1 cellular context compared by ENCODE assay signal in the genomic region with DNA sequence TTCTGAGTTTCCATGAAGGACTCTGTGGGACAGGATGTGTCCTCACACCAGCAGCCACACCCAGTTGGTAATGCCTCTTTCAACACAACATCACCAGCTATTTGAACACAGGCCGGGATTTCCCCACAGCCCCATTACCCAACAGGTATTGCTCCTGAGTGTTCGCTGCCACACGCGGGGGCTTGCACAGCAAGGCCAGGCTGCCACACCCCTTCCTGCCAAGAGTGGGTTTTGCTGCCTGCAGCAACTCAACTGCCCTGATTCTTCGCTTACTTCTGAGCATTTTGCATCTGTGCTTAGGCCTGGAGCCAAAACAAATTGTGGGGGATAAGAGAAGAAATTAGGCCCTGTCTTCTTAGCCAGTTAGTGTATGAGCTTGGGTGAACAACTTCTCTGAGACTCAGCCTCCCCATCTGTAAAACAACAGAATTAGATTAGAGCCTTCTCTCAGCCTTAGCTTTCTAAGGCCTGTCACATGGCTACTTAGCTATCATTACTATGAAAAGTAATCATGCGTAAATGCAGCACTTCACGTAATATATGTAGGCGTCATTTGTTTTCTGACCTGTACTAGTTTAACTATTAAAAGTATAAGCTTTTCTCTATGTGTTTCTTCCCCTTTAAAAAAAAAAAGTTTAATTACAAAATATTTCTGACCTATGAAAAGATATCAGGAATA.
TF ChIP-seq lines count a peak whose summit lies in the region.

No MANE protein-coding gene starts in this region.

TF ChIP-seq in SK-N-SH treated with all-trans-retinoic acid at 6 μM for 48 hours, 23 proteins besides CTCF, POLR2A, EP300 and RAD21:
- TF ChIP-seq BACH2 (CRISPR knock-in tag; IDR thresholded peaks at IDR 0.05; ENCODE audit: borderline replicate concordance) (no peak), SNAI2 (CRISPR knock-in tag; IDR thresholded peaks at IDR 0.05) (no peak), ZNF565 (CRISPR knock-in tag; conservative IDR thresholded peaks at IDR 0.05; ENCODE audit: low read depth) (no peak), ZNF70 (CRISPR knock-in tag; IDR thresholded peaks at IDR 0.05) (no peak), ZNF8 (CRISPR knock-in tag; IDR thresholded peaks at IDR 0.05) (no peak)
- TF ChIP-seq, protein P1, sequence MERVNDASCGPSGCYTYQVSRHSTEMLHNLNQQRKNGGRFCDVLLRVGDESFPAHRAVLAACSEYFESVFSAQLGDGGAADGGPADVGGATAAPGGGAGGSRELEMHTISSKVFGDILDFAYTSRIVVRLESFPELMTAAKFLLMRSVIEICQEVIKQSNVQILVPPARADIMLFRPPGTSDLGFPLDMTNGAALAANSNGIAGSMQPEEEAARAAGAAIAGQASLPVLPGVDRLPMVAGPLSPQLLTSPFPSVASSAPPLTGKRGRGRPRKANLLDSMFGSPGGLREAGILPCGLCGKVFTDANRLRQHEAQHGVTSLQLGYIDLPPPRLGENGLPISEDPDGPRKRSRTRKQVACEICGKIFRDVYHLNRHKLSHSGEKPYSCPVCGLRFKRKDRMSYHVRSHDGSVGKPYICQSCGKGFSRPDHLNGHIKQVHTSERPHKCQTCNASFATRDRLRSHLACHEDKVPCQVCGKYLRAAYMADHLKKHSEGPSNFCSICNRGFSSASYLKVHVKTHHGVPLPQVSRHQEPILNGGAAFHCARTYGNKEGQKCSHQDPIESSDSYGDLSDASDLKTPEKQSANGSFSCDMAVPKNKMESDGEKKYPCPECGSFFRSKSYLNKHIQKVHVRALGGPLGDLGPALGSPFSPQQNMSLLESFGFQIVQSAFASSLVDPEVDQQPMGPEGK (CRISPR knock-in tag; IDR thresholded peaks at IDR 0.05; ENCODE audit: borderline replicate concordance) = no peak
- TF ChIP-seq, protein P2, sequence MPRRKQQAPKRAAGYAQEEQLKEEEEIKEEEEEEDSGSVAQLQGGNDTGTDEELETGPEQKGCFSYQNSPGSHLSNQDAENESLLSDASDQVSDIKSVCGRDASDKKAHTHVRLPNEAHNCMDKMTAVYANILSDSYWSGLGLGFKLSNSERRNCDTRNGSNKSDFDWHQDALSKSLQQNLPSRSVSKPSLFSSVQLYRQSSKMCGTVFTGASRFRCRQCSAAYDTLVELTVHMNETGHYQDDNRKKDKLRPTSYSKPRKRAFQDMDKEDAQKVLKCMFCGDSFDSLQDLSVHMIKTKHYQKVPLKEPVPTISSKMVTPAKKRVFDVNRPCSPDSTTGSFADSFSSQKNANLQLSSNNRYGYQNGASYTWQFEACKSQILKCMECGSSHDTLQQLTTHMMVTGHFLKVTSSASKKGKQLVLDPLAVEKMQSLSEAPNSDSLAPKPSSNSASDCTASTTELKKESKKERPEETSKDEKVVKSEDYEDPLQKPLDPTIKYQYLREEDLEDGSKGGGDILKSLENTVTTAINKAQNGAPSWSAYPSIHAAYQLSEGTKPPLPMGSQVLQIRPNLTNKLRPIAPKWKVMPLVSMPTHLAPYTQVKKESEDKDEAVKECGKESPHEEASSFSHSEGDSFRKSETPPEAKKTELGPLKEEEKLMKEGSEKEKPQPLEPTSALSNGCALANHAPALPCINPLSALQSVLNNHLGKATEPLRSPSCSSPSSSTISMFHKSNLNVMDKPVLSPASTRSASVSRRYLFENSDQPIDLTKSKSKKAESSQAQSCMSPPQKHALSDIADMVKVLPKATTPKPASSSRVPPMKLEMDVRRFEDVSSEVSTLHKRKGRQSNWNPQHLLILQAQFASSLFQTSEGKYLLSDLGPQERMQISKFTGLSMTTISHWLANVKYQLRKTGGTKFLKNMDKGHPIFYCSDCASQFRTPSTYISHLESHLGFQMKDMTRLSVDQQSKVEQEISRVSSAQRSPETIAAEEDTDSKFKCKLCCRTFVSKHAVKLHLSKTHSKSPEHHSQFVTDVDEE (CRISPR knock-in tag; IDR thresholded peaks at IDR 0.05) = no peak
